Comparison of ENCODE assay signal across 5 cellular contexts in the genomic region with DNA sequence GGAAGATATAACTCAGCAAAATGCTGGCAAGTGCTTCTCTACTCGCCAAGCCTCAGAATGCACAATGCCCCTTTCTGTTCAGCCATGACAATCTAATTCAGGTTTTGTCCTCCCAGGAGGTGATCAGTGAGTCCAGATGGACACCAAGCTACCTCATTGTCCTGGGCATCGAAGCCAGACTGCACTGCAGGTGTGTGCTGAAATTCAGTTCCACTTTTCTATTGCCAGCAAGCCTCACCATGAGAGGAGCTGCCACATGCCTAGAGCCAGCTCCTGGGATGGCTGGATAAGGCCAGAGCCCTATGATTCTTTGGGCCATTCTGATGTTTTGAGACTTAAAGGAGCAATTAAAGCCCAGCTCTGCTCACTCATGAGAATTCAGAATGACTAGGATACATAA.
"Had no signal": no experiment of that assay in that cellular context is flagged by ENCODE, and none has a peak within 500 bp of the region (broad histone marks: within the 10 kb centered on the region; RNA-seq: fewer than 3 reads in every experiment).

No MANE protein-coding gene starts in this region.

- H2AFZ ChIP-seq: GM23338 had no signal

- H3K4me3 ChIP-seq: GM23338, K562 had no signal

- DNase-seq: H9, HCEC 1CT, IMR-90 had no signal

- ATAC-seq: GM23338, K562 had no signal

- H3K4me2 ChIP-seq: GM23338 had no signal
